In the genomic region with DNA sequence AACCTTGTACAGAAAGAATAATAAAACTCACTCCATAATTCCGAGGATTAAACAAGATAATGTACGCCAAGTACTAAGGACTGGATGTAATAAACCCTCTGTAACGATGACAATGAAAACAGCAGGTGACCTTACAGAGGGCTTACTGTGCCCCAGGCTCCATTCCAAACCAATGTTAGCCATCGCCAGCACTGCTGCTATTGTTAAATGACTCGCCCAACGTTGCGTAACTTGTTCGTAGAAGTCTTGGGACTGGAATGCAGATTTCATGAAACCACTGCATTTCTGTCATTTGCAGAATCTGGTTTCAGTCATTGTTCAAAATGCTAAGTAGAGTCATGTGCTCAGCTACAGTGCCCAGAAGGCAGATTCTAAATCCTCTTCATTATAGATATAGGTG, we compare ENCODE assay signal across 9 cellular contexts. TPM values are rescaled to one million over a fixed set of nuclear protein-coding genes. Genes with fewer than 3 reads are reported as not detected.
DNase-seq lines count a peak whose midpoint lies in the region; ATAC-seq and TF ChIP-seq lines count a peak whose summit lies in the region.
"Had no signal": no experiment of that assay in that cellular context is flagged by ENCODE, and none has a peak within 500 bp of the region (broad histone marks: within the 10 kb centered on the region; RNA-seq: fewer than 3 reads in every experiment).

No MANE protein-coding gene starts in this region.

- intact Hi-C loops in gastrocnemius medialis (cut with DNase I; ENCODE audit: low total_unique reads) = loop anchor here (2.0 to 5.0 kb wide), 4 partner anchors 36 to 182 kb away; no protein-coding TSS in a partner anchor

- H3K9me3 ChIP-seq in gastrocnemius medialis (no peaks in the 10 kb centered on the region), SK-N-SH (no peaks in the 10 kb centered on the region)

- H3K9me2 ChIP-seq in SK-N-SH = no peaks in the 10 kb centered on the region

- peak; percentile 57 for DNase-seq in activated CD4-positive, alpha-beta T cell treated with anti-CD3 and anti-CD28 coated beads for 48 hours
- no peak for DNase-seq in activated CD4-positive, alpha-beta T cell treated with anti-CD3 and anti-CD28 coated beads for 4 hours
- peak; percentile 30 for DNase-seq in NCI-H748 treated with DMSO at 0.1 percent for 48 hours (lab: John Stamatoyannopoulos, UW)
- peak; percentile 91 to 92 for DNase-seq in gastrocnemius medialis
- no peak for DNase-seq in SK-N-SH

- 33% methylated on average over 8 of the region's 8 CpGs for WGBS in SK-N-SH (ENCODE audit: low lambda C conversion rate)

- H3K79me2 ChIP-seq in SK-N-SH (ENCODE audit: insufficient read depth) = no peaks in the 10 kb centered on the region
- H3K79me2 ChIP-seq: parathyroid adenoma had no signal

- peak; percentile 90 for ATAC-seq in esophagus mucosa
- ATAC-seq in gastrocnemius medialis = peak; percentile 80 to 89
- no peak for ATAC-seq in HG02884 (IDR thresholded peaks at IDR 0.05; ENCODE audit: unreplicated experiment)
- ATAC-seq in HG02870 (IDR thresholded peaks at IDR 0.05; ENCODE audit: unreplicated experiment) = no peak

- TF ChIP-seq CTCF in gastrocnemius medialis (IDR thresholded peaks at IDR 0.05 in 4 of 5, conservative IDR thresholded peaks at IDR 0.05 in 1 of 5) (peak in 1 of 5 experiments; percentile 19), SK-N-SH (IDR thresholded peaks at IDR 0.05) (no peak)

- TF ChIP-seq EP300 in SK-N-SH (IDR thresholded peaks at IDR 0.05; ENCODE audit: borderline replicate concordance in 1 of 2, low read depth in 1 of 2, low read length in 1 of 2) = no peak

- POLR2A ChIA-PET in SK-N-SH (lab: Yijun Ruan, JAX) = no interaction called here

- CTCF ChIA-PET in SK-N-SH (lab: Yijun Ruan, JAX) = interaction anchor here (2.0 kb wide), 1 partner anchor 131 kb away, joined by 6 read pairs; no protein-coding TSS in a partner anchor

- H3K9ac ChIP-seq in SK-N-SH = no peak overlapping the region
- H3K9ac ChIP-seq: parathyroid adenoma had no signal

- in situ Hi-C loops in gastrocnemius medialis (cut with MboI; ENCODE audit: low sequenced_read_pairs in 4 of 4) = loop anchor here in 1 of 4 donors (5.0 kb wide), 1 partner anchor 46 kb away; no protein-coding TSS in a partner anchor

- H3K27me3 ChIP-seq in gastrocnemius medialis = no peaks in the 10 kb centered on the region
- no peaks in the 10 kb centered on the region for H3K27me3 ChIP-seq in SK-N-SH (ENCODE audit: insufficient read depth)

- no peak overlapping the region for H3K4me2 ChIP-seq in SK-N-SH

- TF ChIP-seq POLR2A in gastrocnemius medialis (IDR thresholded peaks at IDR 0.05) = no peak

- H2AFZ ChIP-seq in SK-N-SH (ENCODE audit: low read depth) = no peak overlapping the region
- H2AFZ ChIP-seq: parathyroid adenoma had no signal

- H3K4me1 ChIP-seq in gastrocnemius medialis (peaks cover 45 to 48% of the 10 kb centered on the region in 2 donors), SK-N-SH (ENCODE audit: control insufficient read depth in 1 of 2, insufficient read depth in 2 of 2, low read depth in 1 of 2, low read length in 1 of 2) (peaks cover 0 to 5% of the 10 kb centered on the region in 2 experiments; a peak in 1 of 4 replicates)
- H3K4me1 ChIP-seq: parathyroid adenoma had no signal

- TF ChIP-seq RAD21 in SK-N-SH (IDR thresholded peaks at IDR 0.05; ENCODE audit: low read length) = no peak

- no peaks in the 10 kb centered on the region for H4K20me1 ChIP-seq in SK-N-SH (ENCODE audit: insufficient read depth)

- H3K27ac ChIP-seq in gastrocnemius medialis (peak overlapping the region; percentile 85 to 95 (median 92)), SK-N-SH (ENCODE audit: low read depth in 2 of 2, low read length in 1 of 2) (no peak overlapping the region)
- H3K27ac ChIP-seq: parathyroid adenoma had no signal

- H3K36me3 ChIP-seq in gastrocnemius medialis (peaks cover 0 to 11% of the 10 kb centered on the region in 2 donors), SK-N-SH (replicated peaks in 1 of 2; ENCODE audit: control insufficient read depth in 1 of 2, insufficient read depth in 2 of 2, low read length in 1 of 2) (no peaks in the 10 kb centered on the region)

- H3K4me3 ChIP-seq in gastrocnemius medialis (peak overlapping the region in 1 of 4 donors; percentile 16), SK-N-SH (ENCODE audit: low read depth in 2 of 2, low read length in 1 of 2) (no peak overlapping the region)

- no peaks in the 10 kb centered on the region for H3F3A ChIP-seq in SK-N-SH (replicated peaks; ENCODE audit: insufficient read depth)

TF ChIP-seq in SK-N-SH, 30 proteins besides CTCF, POLR2A, EP300 and RAD21:
- TF ChIP-seq EZH2phosphoT487 (IDR thresholded peaks at IDR 0.05; ENCODE audit: borderline replicate concordance, low read depth) (no peak), YY1 (IDR thresholded peaks at IDR 0.05; ENCODE audit: low read depth) (no peak), SMC3 (IDR thresholded peaks at IDR 0.05; ENCODE audit: low read depth, low read length) (no peak), USF2 (IDR thresholded peaks at IDR 0.05; ENCODE audit: borderline replicate concordance, low read depth, low read length) (no peak), FOXJ3 (CRISPR knock-in tag; IDR thresholded peaks at IDR 0.05) (no peak), POLR2AphosphoS5 (IDR thresholded peaks at IDR 0.05; ENCODE audit: low read depth, low read length) (no peak), SIN3A (IDR thresholded peaks at IDR 0.05; ENCODE audit: borderline replicate concordance, low read depth, low read length) (no peak), RCOR1 (IDR thresholded peaks at IDR 0.05; ENCODE audit: low read length) (no peak), TAF1 (IDR thresholded peaks at IDR 0.05; ENCODE audit: borderline replicate concordance, low read depth, low read length) (no peak), CHD2 (IDR thresholded peaks at IDR 0.05; ENCODE audit: low read length, partially characterized antibody) (no peak), PBX3 (IDR thresholded peaks at IDR 0.05) (no peak), TEAD4 (IDR thresholded peaks at IDR 0.05; ENCODE audit: borderline replicate concordance, insufficient read depth) (no peak)
- TF ChIP-seq, protein P1, sequence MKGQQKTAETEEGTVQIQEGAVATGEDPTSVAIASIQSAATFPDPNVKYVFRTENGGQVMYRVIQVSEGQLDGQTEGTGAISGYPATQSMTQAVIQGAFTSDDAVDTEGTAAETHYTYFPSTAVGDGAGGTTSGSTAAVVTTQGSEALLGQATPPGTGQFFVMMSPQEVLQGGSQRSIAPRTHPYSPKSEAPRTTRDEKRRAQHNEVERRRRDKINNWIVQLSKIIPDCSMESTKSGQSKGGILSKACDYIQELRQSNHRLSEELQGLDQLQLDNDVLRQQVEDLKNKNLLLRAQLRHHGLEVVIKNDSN (IDR thresholded peaks at IDR 0.05; ENCODE audit: borderline replicate concordance, low read depth) = no peak

RNA-seq across cellular contexts. Expression of gene STON2, which starts 0.7 kb away (rescaled TPM):
- 54.0 TPM for total RNA-seq in esophagus mucosa
- 100 to 1,000 TPM in 3 of 4 donors, 10 to 100 TPM in 1; 60.2 to 198 (median 161) TPM for total RNA-seq in gastrocnemius medialis
- 0.05 TPM in 1 of 2 replicates, not detected in the other for polyA plus RNA-seq in SK-N-SH (2012; rRNA removed)
- 0.03 and 0.04 TPM in 2 replicates for polyA plus RNA-seq in SK-N-SH (2012; cell fraction: cytosol; rRNA removed)
- 0.01 TPM in 1 of 2 replicates, not detected in the other for polyA plus RNA-seq in SK-N-SH (2012; cell fraction: nucleus; rRNA removed)

Comparison
In these comparisons a context has a peak if more than half of its experiments do, and no peak if none do; other contexts are left out.
1. DNase-seq: peak in activated CD4-positive, alpha-beta T cell treated with anti-CD3 and anti-CD28 coated beads for 48 hours (single experiment), NCI-H748 treated with DMSO at 0.1 percent for 48 hours (single experiment) and gastrocnemius medialis (2 of 2); none in activated CD4-positive, alpha-beta T cell treated with anti-CD3 and anti-CD28 coated beads for 4 hours (0 of 2) and SK-N-SH (single experiment).
2. ATAC-seq: peak in esophagus mucosa (single experiment) and gastrocnemius medialis (2 of 2); none in HG02884 (single experiment) and HG02870 (single experiment).
3. H3K27ac ChIP-seq: peak in gastrocnemius medialis (4 of 4); none in SK-N-SH (0 of 2).